9 cellular contexts compared by ENCODE assay signal in genomic region chr7:138449580-138449979, GRCh38. TPM values are rescaled to one million over a fixed set of nuclear protein-coding genes. Genes with fewer than 3 reads are reported as not detected.
A peak's percentile ranks its signal among the peaks of the same experiment; 100 is the strongest.
DNase-seq lines count a peak whose midpoint lies in the region; TF ChIP-seq lines count a peak whose summit lies in the region.
"Had no signal": no experiment of that assay in that cellular context is flagged by ENCODE, and none has a peak within 500 bp of the region (broad histone marks: within the 10 kb centered on the region; RNA-seq: fewer than 3 reads in every experiment).

No MANE protein-coding gene starts in this region.

- POLR2A ChIA-PET in PC-9 (lab: Charles Lee; ENCODE audit: unreplicated experiment) = no interaction called here

- no peaks in the 10 kb centered on the region for H3K9me2 ChIP-seq in PC-9 (ENCODE audit: insufficient read depth)

- H3K4me3 ChIP-seq in GM12864 (ENCODE audit: low read depth, low read length) = no peak overlapping the region
- H3K4me3 ChIP-seq in PC-9 = no peak overlapping the region
- no peak overlapping the region for H3K4me3 ChIP-seq in astrocyte of the spinal cord (ENCODE audit: low read depth, low read length)
- no peak overlapping the region for H3K4me3 ChIP-seq in suprapubic skin
- H3K4me3 ChIP-seq in ascending aorta = no peak overlapping the region

- no peak for TF ChIP-seq EP300 in suprapubic skin (IDR thresholded peaks at IDR 0.05)

- DNase-seq in GM12864 (ENCODE audit: low read depth) (no peak), PC-9 (no peak), astrocyte of the spinal cord (ENCODE audit: low read depth, low spot score) (no peak), NCI-H146 treated with DMSO at 0.1 percent for 48 hours (lab: John Stamatoyannopoulos, UW; ENCODE audit: unreplicated experiment) (no peak), suprapubic skin (ENCODE audit: low spot score in 2 of 2) (no peak), ascending aorta (ENCODE audit: low spot score in 2 of 2) (no peak), RKO (ENCODE audit: low spot score) (no peak)
- DNase-seq in stimulated activated CD4-positive, alpha-beta T cell treated with anti-CD3 and anti-CD28 coated beads, Interleukin-1b, Interleukin-23, amount 100 ng/mL, for 4 hours (ENCODE audit: low read depth in 2 of 2) = peak; percentile 27 to 32
- DNase-seq: cortex of kidney had no signal

- H3K27me3 ChIP-seq in PC-9 (ENCODE audit: insufficient read depth, low read depth) = no peaks in the 10 kb centered on the region
- no peaks in the 10 kb centered on the region for H3K27me3 ChIP-seq in suprapubic skin
- H3K27me3 ChIP-seq in ascending aorta = no peaks in the 10 kb centered on the region

- no peak overlapping the region for H2AFZ ChIP-seq in PC-9

- no peaks in the 10 kb centered on the region for H3F3A ChIP-seq in PC-9 (ENCODE audit: insufficient read depth, low read depth)

- WGBS in suprapubic skin = 86% methylated on average over 6 of the region's 6 CpGs

- TF ChIP-seq POLR2A in suprapubic skin (IDR thresholded peaks at IDR 0.05) = no peak

- H4K20me1 ChIP-seq in PC-9 (ENCODE audit: insufficient read depth) = no peaks in the 10 kb centered on the region

- in situ Hi-C loops in astrocyte of the spinal cord (cut with HindIII; ENCODE audit: low sequenced_read_pairs) = no loop called here

- H3K36me3 ChIP-seq in PC-9 (ENCODE audit: low read depth) = no peaks in the 10 kb centered on the region
- no peaks in the 10 kb centered on the region for H3K36me3 ChIP-seq in suprapubic skin
- no peaks in the 10 kb centered on the region for H3K36me3 ChIP-seq in ascending aorta

- CTCF ChIA-PET in PC-9 (lab: Charles Lee) = no interaction called here

- no peaks in the 10 kb centered on the region for H3K9me3 ChIP-seq in PC-9 (ENCODE audit: insufficient read depth, low read depth)
- no peaks in the 10 kb centered on the region for H3K9me3 ChIP-seq in suprapubic skin
- H3K9me3 ChIP-seq in ascending aorta = no peaks in the 10 kb centered on the region

- TF ChIP-seq CTCF in GM12864 (IDR thresholded peaks at IDR 0.05; ENCODE audit: low read depth, low read length, missing control alignments) (peak; percentile 64), PC-9 (conservative IDR thresholded peaks at IDR 0.05) (peak; percentile 55), astrocyte of the spinal cord (IDR thresholded peaks at IDR 0.05; ENCODE audit: low read depth, low read length) (peak; percentile 7), suprapubic skin (IDR thresholded peaks at IDR 0.05) (no peak), ascending aorta (IDR thresholded peaks at IDR 0.05) (no peak)

- BruUV-seq in PC-9 (replicated peaks; lab: Mats Ljungman, UMichigan) = no TSS peak

- H3K4me2 ChIP-seq in PC-9 = no peak overlapping the region

- no peaks in the 10 kb centered on the region for H3K79me2 ChIP-seq in PC-9 (ENCODE audit: low read depth)

- no peaks in the 10 kb centered on the region for H3K4me1 ChIP-seq in PC-9 (replicated peaks; ENCODE audit: insufficient read depth)
- H3K4me1 ChIP-seq in suprapubic skin = no peaks in the 10 kb centered on the region
- H3K4me1 ChIP-seq in ascending aorta = no peaks in the 10 kb centered on the region

- intact Hi-C loops in PC-9 (cut with micrococcal nuclease; ENCODE audit: unreplicated experiment) (no loop called here), ascending aorta (cut with DNase I) (no loop called here)

- H3K27ac ChIP-seq in PC-9 (no peak overlapping the region), suprapubic skin (no peak overlapping the region), ascending aorta (no peak overlapping the region)

RNA-seq across cellular contexts. Expression of gene TRIM24, which starts 10.5 kb away (rescaled TPM):
- total RNA-seq in PC-9 (2021) (16.6 and 20.5 TPM in 2 replicates), suprapubic skin (10 to 100 TPM; 16.1 to 20.8 (median 17.7) TPM), ascending aorta (2.3 TPM)

Comparison
In these comparisons a context has a peak if more than half of its experiments do, and no peak if none do; other contexts are left out.
1. DNase-seq: peak in stimulated activated CD4-positive, alpha-beta T cell treated with anti-CD3 and anti-CD28 coated beads, Interleukin-1b, Interleukin-23, amount 100 ng/mL, for 4 hours (2 of 2); none in GM12864 (single experiment), PC-9 (0 of 2), astrocyte of the spinal cord (single experiment), NCI-H146 treated with DMSO at 0.1 percent for 48 hours (single experiment), suprapubic skin (0 of 2), ascending aorta (0 of 2) and RKO (single experiment).
2. CTCF ChIP-seq: peak in GM12864 (single experiment), PC-9 (single experiment) and astrocyte of the spinal cord (single experiment); none in suprapubic skin (0 of 2) and ascending aorta (0 of 3).